In the genomic region with DNA sequence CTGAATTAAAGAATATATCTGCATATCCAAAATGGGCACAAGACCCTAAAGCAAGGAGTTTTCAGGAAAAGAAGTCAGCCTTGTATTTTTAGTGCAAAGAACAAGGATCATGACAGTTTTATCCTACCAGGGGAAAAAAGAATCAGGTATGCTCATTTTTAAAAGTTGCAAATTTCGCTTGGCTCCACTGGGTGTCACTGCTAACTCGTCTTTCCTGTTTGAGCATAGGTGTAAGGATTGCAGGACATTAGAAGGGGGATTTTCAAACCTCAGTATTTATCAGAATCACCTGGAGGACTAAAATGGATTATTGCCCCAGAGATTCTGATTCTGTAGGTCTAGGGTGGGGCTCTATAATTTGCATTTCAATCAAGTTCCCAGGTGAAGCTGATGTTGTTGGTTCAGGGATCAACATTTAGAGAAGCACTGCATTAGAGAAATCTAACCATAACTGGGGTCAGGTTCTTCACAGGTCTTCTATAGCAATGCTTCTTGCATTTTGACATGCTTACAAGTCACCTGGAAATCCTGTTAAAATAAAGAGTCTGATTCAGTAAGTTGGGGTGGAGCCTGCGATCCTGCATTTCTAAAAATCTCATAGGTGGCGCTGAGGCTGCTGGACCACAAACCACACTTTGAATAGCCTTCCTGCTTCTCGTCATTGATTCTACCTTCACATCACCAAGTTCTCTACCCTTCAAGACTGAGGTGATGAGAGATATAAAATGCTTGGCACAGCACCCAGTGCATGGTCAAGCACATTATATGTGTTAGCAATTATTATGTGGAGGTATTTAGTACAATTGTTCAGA, we compare ENCODE assay signal across 9 cellular contexts. TPM values are rescaled to one million over a fixed set of nuclear protein-coding genes. Genes with fewer than 3 reads are reported as not detected.
DNase-seq lines count a peak whose midpoint lies in the region; ATAC-seq and TF ChIP-seq lines count a peak whose summit lies in the region.
"Had no signal": no experiment of that assay in that cellular context is flagged by ENCODE, and none has a peak within 500 bp of the region (broad histone marks: within the 10 kb centered on the region; RNA-seq: fewer than 3 reads in every experiment).

No MANE protein-coding gene starts in this region.

- H3K9me3 ChIP-seq in CD4-positive, alpha-beta memory T cell (ENCODE audit: control insufficient read depth in 1 of 2, low read length in 2 of 2) = no peaks in the 10 kb centered on the region

- TF ChIP-seq CTCF in GM13977 (IDR thresholded peaks at IDR 0.05; ENCODE audit: extremely low read depth, insufficient read depth, missing control alignments) (peak; percentile 57), LNCAP (IDR thresholded peaks at IDR 0.05) (peak; percentile 86)

- H3K27me3 Mint-ChIP-seq in CD4-positive, alpha-beta memory T cell = peaks cover 5% of the 10 kb centered on the region in 2 donors

- no peak overlapping the region for H3K4me3 ChIP-seq in CD4-positive, alpha-beta memory T cell (ENCODE audit: low read length in 2 of 2)

- in situ Hi-C loops in GM13977 (cut with MboI; ENCODE audit: low pct_unique_long_range_greater_than_20kb, low sequenced_read_pairs, unreplicated experiment) = no loop called here

- no peaks in the 10 kb centered on the region for H3K27me3 ChIP-seq in CD4-positive, alpha-beta memory T cell (ENCODE audit: insufficient read depth, low read length)

- peaks cover 4% of the 10 kb centered on the region for H3K4me1 ChIP-seq in CD4-positive, alpha-beta memory T cell (ENCODE audit: insufficient read depth, low read length)

- peak; percentile 7 for DNase-seq in AG08396 (ENCODE audit: low spot score)
- DNase-seq in GM13977 (ENCODE audit: low spot score) = peak; percentile 14
- peak; percentile 48 for DNase-seq in SHP77 treated with DMSO at 0.1 percent for 48 hours (lab: John Stamatoyannopoulos, UW)
- peak; percentile 7 for DNase-seq in iPS DF 19.7 (ENCODE audit: low read depth, low spot score)
- no peak for DNase-seq in CD4-positive, alpha-beta memory T cell
- no peak for DNase-seq in NOMO-1 treated with dmso at 0.1 percent for 144 hours (lab: John Stamatoyannopoulos, UW; ENCODE audit: unreplicated experiment)

- H3K27ac ChIP-seq in CD4-positive, alpha-beta memory T cell (ENCODE audit: low read depth, low read length) = no peak overlapping the region

- no peaks in the 10 kb centered on the region for H3K36me3 ChIP-seq in CD4-positive, alpha-beta memory T cell (ENCODE audit: insufficient read depth, low read length)

- CTCF ChIA-PET in CD4-positive, alpha-beta memory T cell (lab: Charles Lee; ENCODE audit: partially characterized antibody) = interaction anchor here (1.6 kb wide), 1 partner anchor 13 kb away, joined by 3 read pairs; no protein-coding TSS in a partner anchor

- H3K27ac Mint-ChIP-seq in CD4-positive, alpha-beta memory T cell = peak overlapping the region in 1 of 7 donors; percentile 31
- H3K27ac Mint-ChIP-seq: dendritic cell treated with granulocyte-macrophage colony-stimulating factor and Interleukin-4, amounts not matched to agents 40 ng/mL and 50 ng/mL, for 4 days had no signal

- no peak for ATAC-seq in GM21515 (IDR thresholded peaks at IDR 0.05; ENCODE audit: unreplicated experiment)

- H3K4me3 Mint-ChIP-seq in CD4-positive, alpha-beta memory T cell = peak overlapping the region in 1 of 8 donors; percentile 49
- H3K4me3 Mint-ChIP-seq: dendritic cell treated with granulocyte-macrophage colony-stimulating factor and Interleukin-4, amounts not matched to agents 40 ng/mL and 50 ng/mL, for 4 days had no signal

- POLR2A ChIA-PET in CD4-positive, alpha-beta memory T cell (lab: Charles Lee; ENCODE audit: partially characterized antibody) = no interaction called here

- no peaks in the 10 kb centered on the region for H3K36me3 Mint-ChIP-seq in CD4-positive, alpha-beta memory T cell

- H3K4me1 Mint-ChIP-seq in CD4-positive, alpha-beta memory T cell = peaks cover 5 to 10% (median 6%) of the 10 kb centered on the region in 4 donors

- H3K9me3 Mint-ChIP-seq in CD4-positive, alpha-beta memory T cell = peaks cover 0 to 2% (median 0%) of the 10 kb centered on the region in 8 donors
- H3K9me3 Mint-ChIP-seq: dendritic cell treated with granulocyte-macrophage colony-stimulating factor and Interleukin-4, amounts not matched to agents 40 ng/mL and 50 ng/mL, for 4 days had no signal

- intact Hi-C loops in CD4-positive, alpha-beta memory T cell (cut with micrococcal nuclease) = no loop called here

RNA-seq across cellular contexts. Expression of a gene that starts 39.6 kb away (rescaled TPM):
- 1 to 10 TPM; 1.7 to 1.8 TPM for total RNA-seq in CD4-positive, alpha-beta memory T cell
- polyA plus RNA-seq in CD4-positive, alpha-beta memory T cell = 1 to 10 TPM in 1 of 2 donors, under 1 TPM in 1; 0.67 to 1.1 TPM

Comparison
In these comparisons a context has a peak if more than half of its experiments do, and no peak if none do; other contexts are left out.
1. DNase-seq: peak in AG08396 (single experiment), GM13977 (single experiment), SHP77 treated with DMSO at 0.1 percent for 48 hours (single experiment) and iPS DF 19.7 (single experiment); none in CD4-positive, alpha-beta memory T cell (0 of 5) and NOMO-1 treated with dmso at 0.1 percent for 144 hours (single experiment).